13 cellular contexts compared by ENCODE assay signal in genomic region chr15:73388256-73388781, GRCh38. TPM values are rescaled to one million over a fixed set of nuclear protein-coding genes. Genes with fewer than 3 reads are reported as not detected.
A peak's percentile ranks its signal among the peaks of the same experiment; 100 is the strongest.
DNase-seq lines count a peak whose midpoint lies in the region; ATAC-seq and TF ChIP-seq lines count a peak whose summit lies in the region.
"Had no signal": no experiment of that assay in that cellular context is flagged by ENCODE, and none has a peak within 500 bp of the region (broad histone marks: within the 10 kb centered on the region; RNA-seq: fewer than 3 reads in every experiment).

No MANE protein-coding gene starts in this region.

- CTCF ChIA-PET in activated naive CD4-positive, alpha-beta T cell treated with anti-CD3 and anti-CD28 coated beads for 36 hours (lab: Charles Lee): no interaction called here

- intact Hi-C loops in activated naive CD4-positive, alpha-beta T cell treated with anti-CD3 and anti-CD28 coated beads for 36 hours (cut with micrococcal nuclease): no loop called here

- no peaks in the 10 kb centered on the region for H3K4me1 Mint-ChIP-seq in activated naive CD4-positive, alpha-beta T cell treated with anti-CD3 and anti-CD28 coated beads for 36 hours (ENCODE audit: low read depth)
- H3K4me1 Mint-ChIP-seq: activated CD8-positive, alpha-beta memory T cell treated with anti-CD3 and anti-CD28 coated beads, Interleukin-2, amount 10 ng/mL, durations not matched to agents 7 days and 5 days had no signal

- no peak overlapping the region for H3K4me3 Mint-ChIP-seq in activated naive CD4-positive, alpha-beta T cell treated with anti-CD3 and anti-CD28 coated beads for 36 hours
- H3K4me3 Mint-ChIP-seq: activated CD8-positive, alpha-beta memory T cell treated with anti-CD3 and anti-CD28 coated beads, Interleukin-2, amount 10 ng/mL, durations not matched to agents 7 days and 5 days; nephron progenitor cell had no signal

- no peak overlapping the region for H3K27ac Mint-ChIP-seq in activated naive CD4-positive, alpha-beta T cell treated with anti-CD3 and anti-CD28 coated beads for 36 hours
- H3K27ac Mint-ChIP-seq: activated CD8-positive, alpha-beta memory T cell treated with anti-CD3 and anti-CD28 coated beads, Interleukin-2, amount 10 ng/mL, durations not matched to agents 7 days and 5 days; nephron progenitor cell had no signal

- no peak for TF ChIP-seq CTCF in omental fat pad (IDR thresholded peaks at IDR 0.05)

- peak; percentile 79 for ATAC-seq in omental fat pad (ENCODE audit: low FRiP score)
- no peak for ATAC-seq in GM21619 (IDR thresholded peaks at IDR 0.05; ENCODE audit: unreplicated experiment)
- ATAC-seq: activated CD8-positive, alpha-beta memory T cell treated with anti-CD3 and anti-CD28 coated beads, Interleukin-2, amount 10 ng/mL, durations not matched to agents 7 days and 5 days had no signal

- no peaks in the 10 kb centered on the region for H3K36me3 Mint-ChIP-seq in activated naive CD4-positive, alpha-beta T cell treated with anti-CD3 and anti-CD28 coated beads for 36 hours (ENCODE audit: low read depth)
- H3K36me3 Mint-ChIP-seq: activated CD8-positive, alpha-beta memory T cell treated with anti-CD3 and anti-CD28 coated beads, Interleukin-2, amount 10 ng/mL, durations not matched to agents 7 days and 5 days had no signal

- no peaks in the 10 kb centered on the region for H3K9me3 Mint-ChIP-seq in activated naive CD4-positive, alpha-beta T cell treated with anti-CD3 and anti-CD28 coated beads for 36 hours

- peaks cover 14% of the 10 kb centered on the region for H3K27me3 Mint-ChIP-seq in activated naive CD4-positive, alpha-beta T cell treated with anti-CD3 and anti-CD28 coated beads for 36 hours (ENCODE audit: low read depth)

- DNase-seq in GM03348 (ENCODE audit: low spot score) (peak; percentile 60), RKO (ENCODE audit: low spot score) (peak; percentile 66), fibroblast of peridontal ligament (ENCODE audit: extremely low read depth) (peak; percentile 11), omental fat pad (ENCODE audit: low spot score) (no peak), NAMALWA (ENCODE audit: low spot score) (no peak)
- DNase-seq in activated naive CD4-positive, alpha-beta T cell treated with anti-CD3 and anti-CD28 coated beads for 36 hours: no peak
- DNase-seq in activated CD4-positive, alpha-beta T cell treated with anti-CD3 and anti-CD28 coated beads, Interleukin-2, amount 50 U/mL, for 4 hours: no peak
- DNase-seq: activated CD8-positive, alpha-beta memory T cell treated with anti-CD3 and anti-CD28 coated beads, Interleukin-2, amount 10 ng/mL, durations not matched to agents 7 days and 5 days; hypothalamus; NCI-H2227 treated with DMSO at 0.1 percent for 48 hours; nephron progenitor cell had no signal

RNA-seq across cellular contexts. Expression of gene HCN4, which starts 19.6 kb away (rescaled TPM):
- not detected for total RNA-seq in omental fat pad
- total RNA-seq in activated naive CD4-positive, alpha-beta T cell treated with anti-CD3 and anti-CD28 coated beads for 36 hours: not detected
- total RNA-seq: activated CD8-positive, alpha-beta memory T cell treated with anti-CD3 and anti-CD28 coated beads, Interleukin-2, amount 10 ng/mL, durations not matched to agents 7 days and 5 days; thoracic aorta had no signal

RNA-seq across cellular contexts. Expression of gene REC114, which starts 54.6 kb away (rescaled TPM):
- total RNA-seq in omental fat pad: not detected
- not detected for total RNA-seq in activated naive CD4-positive, alpha-beta T cell treated with anti-CD3 and anti-CD28 coated beads for 36 hours
- total RNA-seq: activated CD8-positive, alpha-beta memory T cell treated with anti-CD3 and anti-CD28 coated beads, Interleukin-2, amount 10 ng/mL, durations not matched to agents 7 days and 5 days; thoracic aorta had no signal

Comparison
In these comparisons a context has a peak if more than half of its experiments do, and no peak if none do; other contexts are left out.
1. DNase-seq: peak in GM03348 (single experiment), RKO (single experiment) and fibroblast of peridontal ligament (single experiment); none in omental fat pad (single experiment), activated naive CD4-positive, alpha-beta T cell treated with anti-CD3 and anti-CD28 coated beads for 36 hours (single experiment), activated CD4-positive, alpha-beta T cell treated with anti-CD3 and anti-CD28 coated beads, Interleukin-2, amount 50 U/mL, for 4 hours (0 of 2) and NAMALWA (single experiment).